Comparison of ENCODE assay signal across 8 cellular contexts in the genomic region with DNA sequence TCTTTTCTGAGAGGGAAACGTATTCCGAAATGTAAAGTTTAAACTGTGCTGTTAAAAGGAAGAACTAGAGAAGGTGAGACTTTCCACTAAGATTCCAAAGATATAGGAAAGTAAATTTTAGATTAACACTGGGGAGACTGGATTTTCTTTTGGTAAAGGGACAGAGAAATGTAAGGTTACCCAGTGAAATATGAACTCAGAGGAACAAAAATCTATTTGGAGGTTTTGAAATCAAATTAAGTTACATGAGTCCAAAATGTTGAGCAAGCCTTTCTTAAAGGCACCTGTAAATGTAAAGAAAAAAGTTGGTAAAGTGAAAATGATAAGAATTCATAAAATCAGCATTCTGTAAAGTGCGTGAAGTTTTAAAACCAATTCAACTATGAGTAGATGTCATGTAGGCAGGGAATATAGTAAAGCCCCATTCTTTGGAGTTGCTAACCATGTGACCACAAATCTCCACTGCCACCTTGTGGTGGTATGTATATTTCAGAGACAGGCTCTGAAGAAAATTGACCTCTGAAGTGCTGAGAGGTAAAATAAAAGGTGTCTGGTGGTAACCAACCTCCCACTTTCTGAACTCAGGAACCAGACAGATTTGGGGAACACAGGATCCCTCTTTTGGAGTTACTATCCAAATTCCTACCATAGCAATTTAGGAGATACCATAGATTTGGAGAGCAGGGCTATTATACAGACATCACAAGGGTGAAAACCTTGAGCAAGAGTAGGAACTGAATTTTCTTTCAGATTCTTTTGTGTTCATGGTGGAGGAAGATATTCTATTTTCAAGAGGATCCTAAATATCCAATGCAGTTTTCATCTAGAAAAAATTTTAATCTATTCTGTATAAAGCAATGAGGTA.
DNase-seq lines count a peak whose midpoint lies in the region; ATAC-seq and TF ChIP-seq lines count a peak whose summit lies in the region.

No MANE protein-coding gene starts in this region.

- peak; percentile 52 for TF ChIP-seq CTCF in AG09319 (IDR thresholded peaks at IDR 0.05; ENCODE audit: low read depth, low read length)
- peak; percentile 24 to 72 (median 59) for TF ChIP-seq CTCF in ascending aorta (IDR thresholded peaks at IDR 0.05)

- H3K27ac ChIP-seq in ascending aorta: no peak overlapping the region

- H3K4me1 ChIP-seq in ascending aorta: no peaks in the 10 kb centered on the region

- DNase-seq in AG09319 (ENCODE audit: extremely low read depth, low read depth) (peak; percentile 10), NCI-H2171 treated with DMSO at 0.1 percent for 48 hours (lab: John Stamatoyannopoulos, UW) (peak; percentile 40), ascending aorta (ENCODE audit: low spot score in 2 of 2) (no peak), iPS DF 4.7 (ENCODE audit: extremely low read depth, low spot score) (peak; percentile 44), superior temporal gyrus (ENCODE audit: extremely low spot score) (peak; percentile 85)
- DNase-seq in NK-92 treated with Interleukin-12 subunit alpha and Interleukin-12 subunit beta, amount 100 ng/mL, for 24 hours (lab: John Stamatoyannopoulos, UW): no peak

- no peaks in the 10 kb centered on the region for H3K36me3 ChIP-seq in ascending aorta

- peaks cover 0 to 8% of the 10 kb centered on the region in 2 donors for H3K9me3 ChIP-seq in ascending aorta

- ATAC-seq in GM18508 (IDR thresholded peaks at IDR 0.05; ENCODE audit: insufficient read depth, unreplicated experiment) (peak; percentile 57), HG03064 (IDR thresholded peaks at IDR 0.05; ENCODE audit: low read depth, unreplicated experiment) (peak; percentile 82)

- no peak overlapping the region for H3K4me3 ChIP-seq in ascending aorta

- intact Hi-C loops in ascending aorta (cut with DNase I): loop anchor here (1.0 to 10.0 kb wide), 2 partner anchors 217 to 1390 kb away; no protein-coding TSS in a partner anchor

- H3K27me3 ChIP-seq in ascending aorta: no peaks in the 10 kb centered on the region

Comparison
In these comparisons a context has a peak if more than half of its experiments do, and no peak if none do; other contexts are left out.
1. DNase-seq: peak in AG09319 (single experiment), NCI-H2171 treated with DMSO at 0.1 percent for 48 hours (single experiment), iPS DF 4.7 (single experiment) and superior temporal gyrus (single experiment); none in ascending aorta (0 of 2) and NK-92 treated with Interleukin-12 subunit alpha and Interleukin-12 subunit beta, amount 100 ng/mL, for 24 hours (single experiment).